In genomic region chr20:34377072-34377847, GRCh38 we compare ENCODE assay signal across 10 cellular contexts. TPM values are rescaled to one million over a fixed set of nuclear protein-coding genes. Genes with fewer than 3 reads are reported as not detected.
DNase-seq lines count a peak whose midpoint lies in the region; ATAC-seq lines count a peak whose summit lies in the region.
"Had no signal": no experiment of that assay in that cellular context is flagged by ENCODE, and none has a peak within 500 bp of the region (broad histone marks: within the 10 kb centered on the region; RNA-seq: fewer than 3 reads in every experiment).

No MANE protein-coding gene starts in this region.

- H3K27me3 Mint-ChIP-seq in IgD-negative memory B cell = no peaks in the 10 kb centered on the region

- DNase-seq in activated T-cell treated with anti-CD3 and anti-CD28 coated beads for 48 hours (ENCODE audit: low read depth) (peak; percentile 14), activated T-cell treated with anti-CD3 and anti-CD28 coated beads for 4 hours (no peak), NCI-H2196 (lab: John Stamatoyannopoulos, UW; ENCODE audit: unreplicated experiment) (no peak), middle frontal gyrus (ENCODE audit: extremely low spot score, low spot score) (no peak)
- DNase-seq in stimulated activated effector memory CD8-positive, alpha-beta T cell treated with anti-CD3 and anti-CD28 coated beads, Interleukin-12 subunit alpha, Interleukin-12 subunit beta, amount 100 ng/mL, for 72 hours (ENCODE audit: low spot score in 2 of 2) = peak in 1 of 2 donors; percentile 58
- DNase-seq in stimulated activated CD4-positive, alpha-beta T cell treated with anti-CD3 and anti-CD28 coated beads, Interleukin-4, amount 100 ng/mL, for 24 hours = no peak
- DNase-seq: NCI-H226 had no signal

- H3K36me3 Mint-ChIP-seq in IgD-negative memory B cell = peaks cover 9% of the 10 kb centered on the region
- H3K36me3 Mint-ChIP-seq in stimulated activated effector memory CD8-positive, alpha-beta T cell treated with anti-CD3 and anti-CD28 coated beads, Interleukin-12 subunit alpha, Interleukin-12 subunit beta, amount 100 ng/mL, for 72 hours = peaks cover 83% of the 10 kb centered on the region

- ATAC-seq in GM21825 (IDR thresholded peaks at IDR 0.05; ENCODE audit: unreplicated experiment) = peak; percentile 78
- peak; percentile 92 for ATAC-seq in stimulated activated effector memory CD8-positive, alpha-beta T cell treated with anti-CD3 and anti-CD28 coated beads, Interleukin-12 subunit alpha, Interleukin-12 subunit beta, amount 100 ng/mL, for 72 hours

- H3K4me1 Mint-ChIP-seq in IgD-negative memory B cell = peaks cover 14 to 20% (median 17%) of the 10 kb centered on the region in 3 donors
- H3K4me1 Mint-ChIP-seq in stimulated activated effector memory CD8-positive, alpha-beta T cell treated with anti-CD3 and anti-CD28 coated beads, Interleukin-12 subunit alpha, Interleukin-12 subunit beta, amount 100 ng/mL, for 72 hours = peaks cover 17% of the 10 kb centered on the region

- H3K27ac Mint-ChIP-seq in IgD-negative memory B cell = peak overlapping the region in 2 of 3 donors; percentile 81 to 83
- H3K27ac Mint-ChIP-seq in stimulated activated effector memory CD8-positive, alpha-beta T cell treated with anti-CD3 and anti-CD28 coated beads, Interleukin-12 subunit alpha, Interleukin-12 subunit beta, amount 100 ng/mL, for 72 hours = peak overlapping the region; percentile 58
- H3K27ac Mint-ChIP-seq: T-helper 1 cell treated with Interleukin-12 subunit alpha and Interleukin-12 subunit beta and Interleukin-4 antibody, amounts not matched to agents 30 μg/mL and 1 μg/mL, for 36 hours had no signal

- H3K9me3 Mint-ChIP-seq in IgD-negative memory B cell = no peaks in the 10 kb centered on the region
- H3K9me3 Mint-ChIP-seq in stimulated activated effector memory CD8-positive, alpha-beta T cell treated with anti-CD3 and anti-CD28 coated beads, Interleukin-12 subunit alpha, Interleukin-12 subunit beta, amount 100 ng/mL, for 72 hours = no peaks in the 10 kb centered on the region
- H3K9me3 Mint-ChIP-seq: T-helper 1 cell treated with Interleukin-12 subunit alpha and Interleukin-12 subunit beta and Interleukin-4 antibody, amounts not matched to agents 30 μg/mL and 1 μg/mL, for 36 hours had no signal

- H3K4me3 Mint-ChIP-seq in IgD-negative memory B cell = peak overlapping the region in 2 of 4 donors; percentile 76 to 82
- peak overlapping the region; percentile 9 for H3K4me3 Mint-ChIP-seq in stimulated activated effector memory CD8-positive, alpha-beta T cell treated with anti-CD3 and anti-CD28 coated beads, Interleukin-12 subunit alpha, Interleukin-12 subunit beta, amount 100 ng/mL, for 72 hours
- H3K4me3 Mint-ChIP-seq: T-helper 1 cell treated with Interleukin-12 subunit alpha and Interleukin-12 subunit beta and Interleukin-4 antibody, amounts not matched to agents 30 μg/mL and 1 μg/mL, for 36 hours had no signal

RNA-seq across cellular contexts. Expression of gene ITCH, which starts 14.2 kb away (rescaled TPM):
- polyA plus RNA-seq in IgD-negative memory B cell = 33.7 TPM
